Comparison of ENCODE assay signal across 11 cellular contexts in the genomic region with DNA sequence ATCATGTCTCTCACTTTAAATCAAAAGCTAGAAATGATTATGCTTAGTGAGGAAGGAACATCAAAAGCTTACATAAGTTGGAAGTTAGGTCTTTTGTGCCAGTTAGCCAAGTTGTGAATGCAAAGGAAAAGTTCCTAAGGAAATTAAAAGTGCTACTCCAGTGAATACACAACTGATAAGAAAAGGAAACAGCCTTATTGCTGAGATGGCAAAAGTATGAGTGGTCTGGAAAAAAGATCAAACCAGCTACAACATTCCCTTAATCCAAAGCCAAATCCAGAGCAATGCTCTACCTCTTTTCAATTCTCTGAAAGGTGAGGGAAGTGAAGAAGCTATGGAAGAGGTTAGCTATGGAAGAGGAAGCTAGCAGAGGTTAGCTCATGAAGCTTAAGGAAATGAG.
"Had no signal": no experiment of that assay in that cellular context is flagged by ENCODE, and none has a peak within 500 bp of the region (broad histone marks: within the 10 kb centered on the region; RNA-seq: fewer than 3 reads in every experiment).

No MANE protein-coding gene starts in this region.

- H2AFZ ChIP-seq: GM23248, GM23338 had no signal

- H3K9ac ChIP-seq: GM23248 had no signal

- H3K4me3 ChIP-seq: GM23248, GM23338, HAP-1 had no signal

- H3K4me1 ChIP-seq: HAP-1 had no signal

- H3K36me3 ChIP-seq: HAP-1 had no signal

- FAIRE-seq: H1, H54 had no signal

- H3K4me2 ChIP-seq: GM23338 had no signal

- DNase-seq: GM23248, GOT3, H7, H9, HCEC 1CT, HFFc6 had no signal

- H3K9me3 ChIP-seq: HAP-1 had no signal

- H3K27ac ChIP-seq: GM23248 had no signal

- ATAC-seq: GM23338, HCT116 had no signal
